14 cellular contexts compared by ENCODE assay signal in genomic region chr9:137044042-137044441, GRCh38. TPM values are rescaled to one million over a fixed set of nuclear protein-coding genes. Genes with fewer than 3 reads are reported as not detected.
DNase-seq lines count a peak whose midpoint lies in the region; ATAC-seq and TF ChIP-seq lines count a peak whose summit lies in the region.
"Had no signal": no experiment of that assay in that cellular context is flagged by ENCODE, and none has a peak within 500 bp of the region (broad histone marks: within the 10 kb centered on the region; RNA-seq: fewer than 3 reads in every experiment).

No MANE protein-coding gene starts in this region.

- H3K27ac ChIP-seq in A673 (ENCODE audit: low read depth, low read length, poor library complexity, severe bottlenecking) = no peak overlapping the region
- peak overlapping the region; percentile 32 for H3K27ac ChIP-seq in duodenal mucosa (ENCODE audit: low read depth, low read length)
- no peak overlapping the region for H3K27ac ChIP-seq in neuronal stem cell (replicated peaks; ENCODE audit: low read length)
- no peak overlapping the region for H3K27ac ChIP-seq in CD4-positive, alpha-beta T cell (ENCODE audit: low read depth, low read length)

- POLR2A ChIA-PET in A673 (lab: Charles Lee; ENCODE audit: low non-redundant PET) = no interaction called here
- POLR2A ChIA-PET in CD4-positive, alpha-beta T cell (lab: Charles Lee) = interaction anchor here (0.6 kb wide), 1 partner anchor 316 kb away, joined by 3 read pairs; no protein-coding TSS in a partner anchor

- intact Hi-C loops in A673 (cut with micrococcal nuclease; ENCODE audit: unreplicated experiment) = no loop called here
- intact Hi-C loops in CD4-positive, alpha-beta T cell (cut with DNase I, micrococcal nuclease) = no loop called here

- WGBS in neuronal stem cell (ENCODE audit: extremely low coverage in 2 of 2, insufficient read length in 2 of 2, insufficient replicate concordance in 1 of 2), 2 donors = no CpG with 5 or more reads among the region's 12 CpGs

- no peak for TF ChIP-seq CTCF in A673 (conservative IDR thresholded peaks at IDR 0.05; ENCODE audit: low read depth, low read length)
- TF ChIP-seq CTCF in endothelial cell (IDR thresholded peaks at IDR 0.05; ENCODE audit: unreplicated experiment) = no peak
- no peak for TF ChIP-seq CTCF in CD4-positive, alpha-beta T cell (IDR thresholded peaks at IDR 0.05)

- H3K4me1 ChIP-seq in A673 (ENCODE audit: insufficient read depth, low read length, poor library complexity, severe bottlenecking) = peaks cover 31% of the 10 kb centered on the region
- H3K4me1 ChIP-seq in duodenal mucosa (ENCODE audit: control insufficient read depth in 1 of 2, insufficient read depth in 2 of 2, low read length in 2 of 2) = peaks cover 32 to 36% of the 10 kb centered on the region in 2 donors
- H3K4me1 ChIP-seq in neuronal stem cell (ENCODE audit: control insufficient read depth in 2 of 2, insufficient read depth in 1 of 2, low read depth in 1 of 2, low read length in 2 of 2) = peaks cover 8 to 40% of the 10 kb centered on the region in 2 donors

- H3K4me3 ChIP-seq in A673 (ENCODE audit: low read depth, low read length, poor library complexity, severe bottlenecking) = no peak overlapping the region
- peak overlapping the region; percentile 51 to 60 for H3K4me3 ChIP-seq in duodenal mucosa (ENCODE audit: low read depth in 1 of 2, low read length in 2 of 2)
- H3K4me3 ChIP-seq in neuronal stem cell (ENCODE audit: low read length in 2 of 2) = peak overlapping the region; percentile 13 to 36
- H3K4me3 ChIP-seq: mucosa of descending colon had no signal

- H2AK5ac ChIP-seq in neuronal stem cell (ENCODE audit: low read depth, low read length) = no peak overlapping the region

- ATAC-seq in CD4-positive, alpha-beta T cell (ENCODE audit: poor library complexity) = no peak
- no peak for ATAC-seq in GM18868 (IDR thresholded peaks at IDR 0.05; ENCODE audit: unreplicated experiment)
- ATAC-seq: activated CD8-positive, alpha-beta memory T cell treated with anti-CD3 and anti-CD28 coated beads, Interleukin-2, amount 10 ng/mL, durations not matched to agents 7 days and 5 days had no signal

- TSS peak; percentile 53 for BruUV-seq in A673 (replicated peaks; lab: Mats Ljungman, UMichigan)

- H2BK12ac ChIP-seq in neuronal stem cell (ENCODE audit: low read length) = no peak overlapping the region

- H3K36me3 ChIP-seq in A673 (ENCODE audit: insufficient read depth, low read length, poor library complexity, severe bottlenecking) (peaks cover 18% of the 10 kb centered on the region), duodenal mucosa (ENCODE audit: control insufficient read depth in 1 of 2, insufficient read depth in 2 of 2, low read length in 2 of 2) (no peaks in the 10 kb centered on the region), neuronal stem cell (replicated peaks in 1 of 2; ENCODE audit: control insufficient read depth in 2 of 2, insufficient read depth in 2 of 2, low read length in 2 of 2) (peaks cover 3 to 10% of the 10 kb centered on the region in 2 donors)

- H2BK5ac ChIP-seq in neuronal stem cell (ENCODE audit: low read length) = no peak overlapping the region

- H3K36me3 Mint-ChIP-seq in endothelial cell (ENCODE audit: low read depth, unreplicated experiment) = no peaks in the 10 kb centered on the region
- H3K36me3 Mint-ChIP-seq in CD4-positive, alpha-beta T cell (ENCODE audit: low read depth) = no peaks in the 10 kb centered on the region
- H3K36me3 Mint-ChIP-seq: activated CD8-positive, alpha-beta memory T cell treated with anti-CD3 and anti-CD28 coated beads, Interleukin-2, amount 10 ng/mL, durations not matched to agents 7 days and 5 days had no signal

- peak overlapping the region in 1 of 2 donors; percentile 14 for H3K9ac ChIP-seq in duodenal mucosa (ENCODE audit: low read depth in 1 of 2, low read length in 2 of 2)
- peak overlapping the region; percentile 7 for H3K9ac ChIP-seq in neuronal stem cell (ENCODE audit: low read depth, low read length, poor library complexity)

- no peak overlapping the region for H3K14ac ChIP-seq in neuronal stem cell (ENCODE audit: low read length)

- no peak overlapping the region for H3K4ac ChIP-seq in neuronal stem cell (ENCODE audit: low read length)

- H3K4me2 ChIP-seq in neuronal stem cell (ENCODE audit: insufficient read depth, low read length, poor library complexity, severe bottlenecking) = peak overlapping the region; percentile 11

- H3K4me1 Mint-ChIP-seq in endothelial cell (ENCODE audit: unreplicated experiment) = peaks cover 4% of the 10 kb centered on the region
- H3K4me1 Mint-ChIP-seq in CD4-positive, alpha-beta T cell (ENCODE audit: low read depth) = no peaks in the 10 kb centered on the region

- no peaks in the 10 kb centered on the region for H3K9me3 Mint-ChIP-seq in endothelial cell (ENCODE audit: unreplicated experiment)
- H3K9me3 Mint-ChIP-seq in CD4-positive, alpha-beta T cell = no peaks in the 10 kb centered on the region

- H3K27ac Mint-ChIP-seq in endothelial cell (ENCODE audit: unreplicated experiment) = no peak overlapping the region
- no peak overlapping the region for H3K27ac Mint-ChIP-seq in CD4-positive, alpha-beta T cell
- H3K27ac Mint-ChIP-seq: activated CD8-positive, alpha-beta memory T cell treated with anti-CD3 and anti-CD28 coated beads, Interleukin-2, amount 10 ng/mL, durations not matched to agents 7 days and 5 days had no signal

- no peak overlapping the region for H4K8ac ChIP-seq in neuronal stem cell (ENCODE audit: low read depth, low read length)

- H3K9me3 ChIP-seq in A673 (ENCODE audit: low read depth, low read length, poor library complexity, severe bottlenecking) (no peaks in the 10 kb centered on the region), duodenal mucosa (ENCODE audit: control insufficient read depth in 1 of 2, low read length in 2 of 2) (no peaks in the 10 kb centered on the region), neuronal stem cell (replicated peaks in 1 of 2; ENCODE audit: control insufficient read depth in 2 of 2, insufficient read depth in 1 of 2, low read depth in 1 of 2, low read length in 2 of 2) (peaks cover 0 to 2% of the 10 kb centered on the region in 2 donors)
- no peaks in the 10 kb centered on the region for H3K9me3 ChIP-seq in CD4-positive, alpha-beta T cell (ENCODE audit: control insufficient read depth, low read length)
- H3K9me3 ChIP-seq: mucosa of descending colon had no signal

- no peak overlapping the region for H2AFZ ChIP-seq in neuronal stem cell (ENCODE audit: low read length)

- H3K79me1 ChIP-seq in neuronal stem cell (ENCODE audit: low read depth, low read length) = peaks cover 7% of the 10 kb centered on the region

- no peak overlapping the region for H3K18ac ChIP-seq in neuronal stem cell (ENCODE audit: low read length)

- DNase-seq in A673 (ENCODE audit: low spot score) = no peak
- DNase-seq in DMS79 (lab: John Stamatoyannopoulos, UW) = peak; percentile 41
- no peak for DNase-seq in neuronal stem cell (ENCODE audit: low spot score)
- no peak for DNase-seq in endothelial cell (ENCODE audit: low spot score)
- no peak for DNase-seq in CD4-positive, alpha-beta T cell
- no peak for DNase-seq in activated CD8-positive, alpha-beta memory T cell treated with anti-CD3 and anti-CD28 coated beads, Interleukin-2, amount 50 U/mL, for 48 hours
- DNase-seq: activated CD8-positive, alpha-beta memory T cell treated with anti-CD3 and anti-CD28 coated beads, Interleukin-2, amount 10 ng/mL, durations not matched to agents 7 days and 5 days; IMR-90; NCI-H187; small intestine; T-helper 9 cell had no signal

- H3K27me3 Mint-ChIP-seq in endothelial cell (ENCODE audit: unreplicated experiment) = peaks cover 3% of the 10 kb centered on the region
- peaks cover 28% of the 10 kb centered on the region for H3K27me3 Mint-ChIP-seq in CD4-positive, alpha-beta T cell

- no peak overlapping the region for H4K91ac ChIP-seq in neuronal stem cell (ENCODE audit: low read depth, low read length, poor library complexity)

- no peak overlapping the region for H2BK120ac ChIP-seq in neuronal stem cell (ENCODE audit: low read depth, low read length)

- H3K4me3 Mint-ChIP-seq in endothelial cell (ENCODE audit: unreplicated experiment) = no peak overlapping the region
- H3K4me3 Mint-ChIP-seq in CD4-positive, alpha-beta T cell = no peak overlapping the region

- H3K27me3 ChIP-seq in A673 (replicated peaks; ENCODE audit: insufficient read depth, low read depth, low read length, poor library complexity) (no peaks in the 10 kb centered on the region), duodenal mucosa (ENCODE audit: control insufficient read depth in 1 of 2, insufficient read depth in 2 of 2, low read length in 2 of 2) (peaks cover 5 to 27% of the 10 kb centered on the region in 2 donors), neuronal stem cell (ENCODE audit: control insufficient read depth in 3 of 3, insufficient read depth in 3 of 3, low read depth in 1 of 3, low read length in 3 of 3) (peaks cover 0 to 32% (median 18%) of the 10 kb centered on the region in 3 experiments)
- peaks cover 46% of the 10 kb centered on the region for H3K27me3 ChIP-seq in CD4-positive, alpha-beta T cell (ENCODE audit: control insufficient read depth, insufficient read depth, low read length)

- peak overlapping the region; percentile 80 for H3K23ac ChIP-seq in neuronal stem cell (ENCODE audit: low read depth, low read length, poor library complexity)

- H2BK15ac ChIP-seq in neuronal stem cell (ENCODE audit: low read length) = no peak overlapping the region

- CTCF ChIA-PET in A673 (lab: Charles Lee) = interaction anchor here (1.2 kb wide), 1 partner anchor 8 kb away, joined by 3 read pairs; no protein-coding TSS in a partner anchor
- CTCF ChIA-PET in CD4-positive, alpha-beta T cell (lab: Charles Lee) = interaction anchor here (1.3 to 2.2 kb wide), 3 partner anchors 9 to 20 kb away, joined by 4 to 6 read pairs (median 5); no protein-coding TSS in a partner anchor

RNA-seq across cellular contexts. Expression of gene NPDC1, which starts 1.9 kb away (rescaled TPM):
- 73.9 and 81.4 TPM in 2 replicates for total RNA-seq in A673 (2021)
- polyA plus RNA-seq in neuronal stem cell (2013, experiment 1 of 2) = 41.2 TPM
- 37.6 TPM for polyA plus RNA-seq in neuronal stem cell (2013, experiment 2 of 2)
- total RNA-seq in endothelial cell (ENCODE audit: unreplicated experiment) = 116 TPM
- 10 to 100 TPM; 15.3 to 16.0 TPM for total RNA-seq in CD4-positive, alpha-beta T cell

RNA-seq across cellular contexts. Expression of gene ENTPD2, which starts 9.8 kb away (rescaled TPM):
- not detected in 2 replicates for total RNA-seq in A673 (2021)
- polyA plus RNA-seq in neuronal stem cell (2013, experiment 1 of 2) = 0.01 TPM
- not detected for polyA plus RNA-seq in neuronal stem cell (2013, experiment 2 of 2)
- 55.6 TPM for total RNA-seq in endothelial cell (ENCODE audit: unreplicated experiment)
- total RNA-seq in CD4-positive, alpha-beta T cell = not detected
- total RNA-seq: activated CD8-positive, alpha-beta memory T cell treated with anti-CD3 and anti-CD28 coated beads, Interleukin-2, amount 10 ng/mL, durations not matched to agents 7 days and 5 days; IMR-90 had no signal
- polyA plus RNA-seq: IMR-90 had no signal

RNA-seq across cellular contexts. Expression of gene FUT7, which starts 12.2 kb away (rescaled TPM):
- total RNA-seq in A673 (2021) (not detected in 2 replicates), endothelial cell (ENCODE audit: unreplicated experiment) (not detected)
- polyA plus RNA-seq in neuronal stem cell (2013, experiment 1 of 2) = not detected
- not detected for polyA plus RNA-seq in neuronal stem cell (2013, experiment 2 of 2)
- 1 to 10 TPM; 1.7 to 1.8 TPM for total RNA-seq in CD4-positive, alpha-beta T cell
- total RNA-seq: IMR-90 had no signal
- polyA plus RNA-seq: IMR-90 had no signal

RNA-seq across cellular contexts. Expression of gene ABCA2, which starts 16.0 kb away (rescaled TPM):
- total RNA-seq in A673 (2021) = 27.8 and 38.9 TPM in 2 replicates
- 27.7 TPM for polyA plus RNA-seq in neuronal stem cell (2013, experiment 1 of 2)
- polyA plus RNA-seq in neuronal stem cell (2013, experiment 2 of 2) = 24.0 TPM
- 2.1 TPM for total RNA-seq in endothelial cell (ENCODE audit: unreplicated experiment)
- 10 to 100 TPM; 80.1 to 86.8 TPM for total RNA-seq in CD4-positive, alpha-beta T cell

RNA-seq across cellular contexts. Expression of gene SAPCD2, which starts 26.3 kb away (rescaled TPM):
- 30.6 and 33.7 TPM in 2 replicates for total RNA-seq in A673 (2021)
- polyA plus RNA-seq in neuronal stem cell (2013, experiment 1 of 2) = 15.6 TPM
- polyA plus RNA-seq in neuronal stem cell (2013, experiment 2 of 2) = 16.0 TPM
- 1.0 TPM for total RNA-seq in endothelial cell (ENCODE audit: unreplicated experiment)
- under 1 TPM; 0.17 to 0.19 TPM for total RNA-seq in CD4-positive, alpha-beta T cell

Comparison
In these comparisons a context has a peak if more than half of its experiments do, and no peak if none do; other contexts are left out.
1. RNA of gene ENTPD2, which starts 9.8 kb away (total RNA-seq): 55.6 TPM in endothelial cell (single experiment); not detected in CD4-positive, alpha-beta T cell and not detected in A673; every median in the first group is over 10 times any median in the second.